ENCODE assay signal across 11 cellular contexts in the genomic region with DNA sequence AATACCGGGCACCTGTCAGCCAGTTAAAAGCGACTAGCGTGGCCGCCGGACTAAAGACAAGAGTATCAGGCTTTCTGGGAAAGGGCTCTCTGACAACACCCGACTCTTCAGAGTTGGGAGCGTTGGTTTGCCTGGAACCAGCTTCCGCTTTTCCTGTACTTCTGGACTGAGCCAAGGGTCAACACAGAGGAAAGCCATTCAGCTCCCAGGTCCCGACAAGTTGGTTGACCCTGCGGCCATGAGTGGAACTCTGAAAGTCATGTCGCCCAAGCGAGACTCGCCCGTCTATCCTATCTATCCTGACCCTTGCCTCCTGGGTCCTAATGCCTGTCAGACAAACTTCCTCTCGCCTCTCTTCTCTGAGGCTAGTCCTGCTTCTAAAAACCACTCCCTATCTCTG. TPM values are rescaled to one million over a fixed set of nuclear protein-coding genes. Genes with fewer than 3 reads are reported as not detected.
DNase-seq lines count a peak whose midpoint lies in the region; ATAC-seq and TF ChIP-seq lines count a peak whose summit lies in the region.
"Not testable (repeated sequence)": the region's sequence is repeated elsewhere in the genome, so short reads cannot be mapped to it uniquely, and the experiment has no call there.
"Had no signal": no experiment of that assay in that cellular context is flagged by ENCODE, and none has a peak within 500 bp of the region (broad histone marks: within the 10 kb centered on the region; RNA-seq: fewer than 3 reads in every experiment).

No MANE protein-coding gene starts in this region.

- H2BK15ac ChIP-seq in neuronal stem cell (ENCODE audit: low read length): not testable (repeated sequence)

- not testable (repeated sequence) for H3K23ac ChIP-seq in neuronal stem cell (ENCODE audit: low read depth, low read length, poor library complexity)

- 41% methylated on average over 15 of the region's 15 CpGs for WGBS in HUES64
- 56% methylated on average over 15 of the region's 15 CpGs for WGBS in liver
- WGBS in neuronal stem cell (ENCODE audit: extremely low coverage in 2 of 2, insufficient read length in 2 of 2, insufficient replicate concordance in 1 of 2), 2 donors: no CpG with 5 or more reads among the region's 15 CpGs
- 79 to 89% (median 84%) methylated on average over 15 of the region's 15 CpGs for WGBS in spleen, 5 donors

- H3K9me3 ChIP-seq in HUES64 (ENCODE audit: insufficient read depth, low read depth, low read length); liver (ENCODE audit: control insufficient read depth in 4 of 4, low read length in 3 of 4); neuronal stem cell (replicated peaks in 1 of 2; ENCODE audit: control insufficient read depth in 2 of 2, insufficient read depth in 1 of 2, low read depth in 1 of 2, low read length in 2 of 2): not testable (repeated sequence)
- H3K9me3 ChIP-seq in NT2/D1 (ENCODE audit: insufficient read depth, low read length): peaks cover 11% of the 10 kb centered on the region; the same call in 1 of the 2 replicates
- H3K9me3 ChIP-seq in spleen: peaks cover 0 to 12% (median 0%) of the 10 kb centered on the region in 8 donors

- H3K4me3 Mint-ChIP-seq in WTC11: peak overlapping the region; percentile 54

- H3K14ac ChIP-seq in neuronal stem cell (ENCODE audit: low read length): not testable (repeated sequence)

- POLR2A ChIA-PET in WTC11 (lab: Charles Lee): not testable (repeated sequence)

- intact Hi-C loops in spleen (cut with DNase I; ENCODE audit: low total_unique reads): not testable (repeated sequence)

- H3K4me3 ChIP-seq in HUES64 (ENCODE audit: low read length) (peak overlapping the region; percentile 51), NT2/D1 (ENCODE audit: insufficient read length, low read depth) (peak overlapping the region; percentile 42), iPS-11a (ENCODE audit: low read depth, low read length) (peak overlapping the region; percentile 24), neuronal stem cell (ENCODE audit: low read length in 2 of 2) (peak overlapping the region in 1 of 2 donors; percentile 12)
- not testable (repeated sequence) for H3K4me3 ChIP-seq in liver (ENCODE audit: low read depth in 1 of 3, low read length in 3 of 3); spleen

- CTCF ChIA-PET in WTC11 (lab: Charles Lee): interaction anchor here (1.3 to 1.7 kb wide), 3 partner anchors 10 to 81 kb away, joined by 3 to 9 read pairs (median 5); a partner anchor contains a TSS

- peaks cover 19% of the 10 kb centered on the region; the same call in 1 of the 2 replicates for H3K4me1 ChIP-seq in HUES64 (ENCODE audit: insufficient read depth, low read length)
- not testable (repeated sequence) for H3K4me1 ChIP-seq in NT2/D1 (ENCODE audit: insufficient read depth, insufficient read length); liver (ENCODE audit: control insufficient read depth in 4 of 4, insufficient read depth in 4 of 4, low read length in 3 of 4); neuronal stem cell (ENCODE audit: control insufficient read depth in 2 of 2, insufficient read depth in 1 of 2, low read depth in 1 of 2, low read length in 2 of 2); spleen

- H3K79me1 ChIP-seq in neuronal stem cell (ENCODE audit: low read depth, low read length): not testable (repeated sequence)

- H3K27me3 ChIP-seq in HUES64 (ENCODE audit: insufficient read depth, low read length); NT2/D1 (ENCODE audit: insufficient read depth, insufficient read length); liver (ENCODE audit: control insufficient read depth in 4 of 4, insufficient read depth in 4 of 4, low read length in 3 of 4); neuronal stem cell (ENCODE audit: control insufficient read depth in 3 of 3, insufficient read depth in 3 of 3, low read depth in 1 of 3, low read length in 3 of 3); spleen (replicated peaks in 1 of 7): not testable (repeated sequence)

- H4K8ac ChIP-seq in neuronal stem cell (ENCODE audit: low read depth, low read length): not testable (repeated sequence)

- not testable (repeated sequence) for H3K36me3 ChIP-seq in HUES64 (ENCODE audit: insufficient read depth, low read length); NT2/D1 (ENCODE audit: insufficient read depth, insufficient read length, low read length); liver (ENCODE audit: control insufficient read depth in 4 of 4, insufficient read depth in 3 of 4, low read depth in 1 of 4, low read length in 3 of 4); neuronal stem cell (replicated peaks in 1 of 2; ENCODE audit: control insufficient read depth in 2 of 2, insufficient read depth in 2 of 2, low read length in 2 of 2); spleen

- DNase-seq in ELF-1 (ENCODE audit: low read depth, low spot score) (peak; percentile 60), WTC11 (ENCODE audit: low spot score) (peak; percentile 27), spleen (peak; percentile 60)
- not testable (repeated sequence) for DNase-seq in NT2/D1 (ENCODE audit: low read depth, low spot score); neuronal stem cell (ENCODE audit: low spot score)

- not testable (repeated sequence) for H3K9ac ChIP-seq in HUES64 (ENCODE audit: low read depth, low read length); NT2/D1 (ENCODE audit: insufficient read length, low read depth); liver (ENCODE audit: low read depth in 1 of 2, low read length in 2 of 2); neuronal stem cell (ENCODE audit: low read depth, low read length, poor library complexity)

- not testable (repeated sequence) for H2BK120ac ChIP-seq in neuronal stem cell (ENCODE audit: low read depth, low read length)

- H3K4ac ChIP-seq in neuronal stem cell (ENCODE audit: low read length): not testable (repeated sequence)

- H3K4me1 Mint-ChIP-seq in WTC11: peaks cover 27% of the 10 kb centered on the region

- H3K27me3 Mint-ChIP-seq in WTC11 (ENCODE audit: low read depth): peaks cover 13% of the 10 kb centered on the region

- not testable (repeated sequence) for H3K27ac ChIP-seq in HUES64 (ENCODE audit: low read depth, low read length); liver (ENCODE audit: low read depth in 1 of 2, low read length in 2 of 2); neuronal stem cell (replicated peaks; ENCODE audit: low read length); spleen

- peak overlapping the region; percentile 87 for H2AFZ ChIP-seq in neuronal stem cell (ENCODE audit: low read length)

- not testable (repeated sequence) for H2AK5ac ChIP-seq in neuronal stem cell (ENCODE audit: low read depth, low read length)

- H3K36me3 Mint-ChIP-seq in WTC11: peaks cover 11% of the 10 kb centered on the region

- not testable (repeated sequence) for H4K91ac ChIP-seq in neuronal stem cell (ENCODE audit: low read depth, low read length, poor library complexity)

- peaks cover 13% of the 10 kb centered on the region for H3K9me3 Mint-ChIP-seq in WTC11

- not testable (repeated sequence) for H2BK12ac ChIP-seq in neuronal stem cell (ENCODE audit: low read length)

- TF ChIP-seq POLR2A in spleen (IDR thresholded peaks at IDR 0.05): not testable (repeated sequence)

- H2BK5ac ChIP-seq in neuronal stem cell (ENCODE audit: low read length): not testable (repeated sequence)

- H3K4me2 ChIP-seq in neuronal stem cell (ENCODE audit: insufficient read depth, low read length, poor library complexity, severe bottlenecking): not testable (repeated sequence)

- not testable (repeated sequence) for TF ChIP-seq CTCF in WTC11 (IDR thresholded peaks at IDR 0.05); liver (IDR thresholded peaks at IDR 0.05; ENCODE audit: low read depth, low read length, missing input control); spleen (IDR thresholded peaks at IDR 0.05 in 8 of 11, conservative IDR thresholded peaks at IDR 0.05 in 3 of 11)

- H3K18ac ChIP-seq in neuronal stem cell (ENCODE audit: low read length): not testable (repeated sequence)

- H3K27ac Mint-ChIP-seq in WTC11: not testable (repeated sequence)

- not testable (repeated sequence) for TF ChIP-seq RAD21 in liver (IDR thresholded peaks at IDR 0.05)

- not testable (repeated sequence) for ATAC-seq in WTC11

TF ChIP-seq in liver, 16 proteins besides CTCF, POLR2A, EP300 and RAD21 (continues in another document):
- TF ChIP-seq RXRA (IDR thresholded peaks at IDR 0.05): peak; percentile 45 to 81
- peak in 1 of 2 donors; percentile 58 for TF ChIP-seq HNF4A (conservative IDR thresholded peaks at IDR 0.05)
- peak; percentile 44 for TF ChIP-seq SP1 (IDR thresholded peaks at IDR 0.05)

RNA-seq across cellular contexts. Expression of a gene that starts 21.3 kb away (rescaled TPM):
- 0.10 TPM for polyA plus RNA-seq in HUES64 (2013, experiment 1 of 2)
- polyA plus RNA-seq in HUES64 (2013, experiment 2 of 2): 0.32 TPM
- 0.37 to 1.6 TPM (median 0.64 TPM) in 3 replicates for total RNA-seq in WTC11 (2021)
- 10 to 100 TPM; 10.1 to 13.6 TPM for total RNA-seq in liver
- 10 to 100 TPM in 1 of 2 donors, 1 to 10 TPM in 1; 6.3 to 10.4 TPM for polyA plus RNA-seq in liver
- 0.22 TPM for polyA plus RNA-seq in neuronal stem cell (2013, experiment 1 of 2)
- polyA plus RNA-seq in neuronal stem cell (2013, experiment 2 of 2): 0.10 TPM
- total RNA-seq in spleen: 100 to 1,000 TPM in 6 of 7 donors, 10 to 100 TPM in 1; 99.7 to 166 (median 130) TPM
- 10 to 100 TPM; 24.2 to 49.8 (median 43.6) TPM for polyA plus RNA-seq in spleen

RNA-seq across cellular contexts. Expression of a gene that starts 33.1 kb away (rescaled TPM):
- polyA plus RNA-seq in HUES64 (2013, experiment 1 of 2): not detected
- polyA plus RNA-seq in HUES64 (2013, experiment 2 of 2): not detected
- not detected in 3 replicates for total RNA-seq in WTC11 (2021)
- under 1 TPM in 1 of 2 donors, not detected in 1; 0.05 TPM for total RNA-seq in liver
- polyA plus RNA-seq in liver: not detected
- not detected for polyA plus RNA-seq in neuronal stem cell (2013, experiment 1 of 2)
- polyA plus RNA-seq in neuronal stem cell (2013, experiment 2 of 2): not detected
- total RNA-seq in spleen: under 1 TPM in 1 of 7 donors, not detected in 6; 0.24 TPM
- polyA plus RNA-seq in spleen: under 1 TPM in 1 of 3 donors, not detected in 2; 0.03 TPM
- total RNA-seq: A172, Daoy, LHCN-M2 had no signal

RNA-seq across cellular contexts. Expression of a gene that starts 41.3 kb away (rescaled TPM):
- 3.5 TPM for polyA plus RNA-seq in HUES64 (2013, experiment 1 of 2)
- polyA plus RNA-seq in HUES64 (2013, experiment 2 of 2): 4.6 TPM
- total RNA-seq in WTC11 (2021) (1.8 to 2.7 TPM (median 2.3 TPM) in 3 replicates), liver (1 to 10 TPM; 3.4 to 3.6 TPM), spleen (10 to 100 TPM; 11.3 to 52.3 (median 20.8) TPM)
- polyA plus RNA-seq in liver (1 to 10 TPM; 3.2 to 4.9 TPM), spleen (10 to 100 TPM; 14.1 to 18.4 (median 17.7) TPM)
- 0.32 TPM for polyA plus RNA-seq in neuronal stem cell (2013, experiment 1 of 2)
- polyA plus RNA-seq in neuronal stem cell (2013, experiment 2 of 2): 0.21 TPM

RNA-seq across cellular contexts. Expression of a gene that starts 57.3 kb away (rescaled TPM):
- polyA plus RNA-seq in HUES64 (2013, experiment 1 of 2): 185 TPM
- polyA plus RNA-seq in HUES64 (2013, experiment 2 of 2): 179 TPM
- total RNA-seq in WTC11 (2021): 183 to 204 TPM (median 184 TPM) in 3 replicates
- total RNA-seq in liver: 10 to 100 TPM; 17.0 to 53.6 TPM
- 10 to 100 TPM; 38.5 to 44.2 TPM for polyA plus RNA-seq in liver
- polyA plus RNA-seq in neuronal stem cell (2013, experiment 1 of 2): 106 TPM
- polyA plus RNA-seq in neuronal stem cell (2013, experiment 2 of 2): 101 TPM
- 100 to 1,000 TPM in 2 of 7 donors, 10 to 100 TPM in 5; 64.3 to 120 (median 94.3) TPM for total RNA-seq in spleen
- polyA plus RNA-seq in spleen: 100 to 1,000 TPM; 101 to 132 (median 103) TPM

Comparison
In these comparisons a context has a peak if more than half of its experiments do, and no peak if none do; other contexts are left out.
1. RNA of a gene that starts 21.3 kb away (total RNA-seq): 99.7 to 166 TPM in spleen; 10.1 to 13.6 TPM in liver and 0.37 to 1.6 TPM in WTC11; every median in the first group is over 4 times any median in the second.